15 cellular contexts compared by ENCODE assay signal in genomic region chr10:111211241-111211640, GRCh38.
DNase-seq lines count a peak whose midpoint lies in the region; ATAC-seq and TF ChIP-seq lines count a peak whose summit lies in the region.
"Had no signal": no experiment of that assay in that cellular context is flagged by ENCODE, and none has a peak within 500 bp of the region (broad histone marks: within the 10 kb centered on the region; RNA-seq: fewer than 3 reads in every experiment).

No MANE protein-coding gene starts in this region.

- no peak for ATAC-seq in HG02840 (IDR thresholded peaks at IDR 0.05; ENCODE audit: low FRiP score, unreplicated experiment)

- WGBS in hepatocyte (ENCODE audit: low lambda C conversion rate, missing lambda C conversion rate): 67% methylated on average over 3 of the region's 3 CpGs

- H3K36me3 ChIP-seq in SJSA1 (no peaks in the 10 kb centered on the region), hepatocyte (replicated peaks; ENCODE audit: insufficient read depth, low read depth) (no peaks in the 10 kb centered on the region), skeletal muscle satellite cell (ENCODE audit: insufficient read depth, low read length) (no peaks in the 10 kb centered on the region)
- H3K36me3 ChIP-seq: BE2C had no signal

- H4K20me1 ChIP-seq in hepatocyte (ENCODE audit: insufficient read depth, poor library complexity, severe bottlenecking): no peaks in the 10 kb centered on the region

- H3K9me2 ChIP-seq in hepatocyte (replicated peaks; ENCODE audit: insufficient read depth): no peaks in the 10 kb centered on the region

- TF ChIP-seq CTCF in hepatocyte (IDR thresholded peaks at IDR 0.05; ENCODE audit: poor library complexity): no peak

- DNase-seq in SJSA1 (ENCODE audit: low read depth in 1 of 2, low spot score in 2 of 2): no peak
- DNase-seq in hepatocyte (ENCODE audit: low spot score): no peak
- DNase-seq in NCI-H345 treated with DMSO at 0.1 percent for 48 hours (lab: John Stamatoyannopoulos, UW; ENCODE audit: unreplicated experiment): no peak
- DNase-seq in dermis blood vessel endothelial cell: no peak
- DNase-seq in NOMO-1 treated with dmso at 0.1 percent for 144 hours (lab: John Stamatoyannopoulos, UW; ENCODE audit: unreplicated experiment): no peak
- DNase-seq: ACHN; BE2C; C1 segment of cervical spinal cord; CD4-positive, CD25-positive, alpha-beta regulatory T cell; CD8-positive, alpha-beta memory T cell; COR-L47; GDM1; H9 had no signal

- H3K4me3 ChIP-seq in SJSA1 (no peak overlapping the region), hepatocyte (no peak overlapping the region), skeletal muscle satellite cell (ENCODE audit: low read length) (no peak overlapping the region)

- H3K27ac ChIP-seq in SJSA1 (peak overlapping the region; percentile 90), hepatocyte (peak overlapping the region; percentile 13)

- no peaks in the 10 kb centered on the region for H3K27me3 ChIP-seq in SJSA1 (replicated peaks)
- H3K27me3 ChIP-seq in hepatocyte: no peaks in the 10 kb centered on the region
- no peaks in the 10 kb centered on the region for H3K27me3 ChIP-seq in skeletal muscle satellite cell (ENCODE audit: control insufficient read depth, insufficient read depth, low read length)

- no peaks in the 10 kb centered on the region for H3K79me2 ChIP-seq in hepatocyte

- no peak overlapping the region for H3K9ac ChIP-seq in skeletal muscle satellite cell (ENCODE audit: low read depth, low read length)

- H3K9me3 ChIP-seq in SJSA1 (replicated peaks): no peaks in the 10 kb centered on the region
- no peaks in the 10 kb centered on the region for H3K9me3 ChIP-seq in hepatocyte (ENCODE audit: low read depth)
- no peaks in the 10 kb centered on the region for H3K9me3 ChIP-seq in skeletal muscle satellite cell (replicated peaks; ENCODE audit: low read length)
- H3K9me3 ChIP-seq: BE2C had no signal

- H3K4me2 ChIP-seq in hepatocyte (no peak overlapping the region), skeletal muscle satellite cell (ENCODE audit: low read length) (peak overlapping the region; percentile 19)

- H3K4me1 ChIP-seq in SJSA1 (replicated peaks) (peaks cover 31% of the 10 kb centered on the region), hepatocyte (ENCODE audit: insufficient read depth) (no peaks in the 10 kb centered on the region), skeletal muscle satellite cell (ENCODE audit: control insufficient read depth, insufficient read depth, low read length) (peaks cover 4% of the 10 kb centered on the region)
- H3K4me1 ChIP-seq: BE2C had no signal

- no peak overlapping the region for H2AFZ ChIP-seq in hepatocyte
